ENCODE assay signal across 1 cellular context in genomic region chr12:112166051-112167015, GRCh38.
TF ChIP-seq lines count a peak whose summit lies in the region.

No MANE protein-coding gene starts in this region.

TF ChIP-seq in GM23338, 12 proteins besides CTCF, POLR2A, EP300 and RAD21 (continued from another document):
- TF ChIP-seq STAT1 (IDR thresholded peaks at IDR 0.05; ENCODE audit: unreplicated experiment) (no peak), EZH2 (IDR thresholded peaks at IDR 0.05; ENCODE audit: low read depth, unreplicated experiment) (no peak), ZNF462 (CRISPR knock-in tag; IDR thresholded peaks at IDR 0.05) (no peak)
- TF ChIP-seq, protein P1, sequence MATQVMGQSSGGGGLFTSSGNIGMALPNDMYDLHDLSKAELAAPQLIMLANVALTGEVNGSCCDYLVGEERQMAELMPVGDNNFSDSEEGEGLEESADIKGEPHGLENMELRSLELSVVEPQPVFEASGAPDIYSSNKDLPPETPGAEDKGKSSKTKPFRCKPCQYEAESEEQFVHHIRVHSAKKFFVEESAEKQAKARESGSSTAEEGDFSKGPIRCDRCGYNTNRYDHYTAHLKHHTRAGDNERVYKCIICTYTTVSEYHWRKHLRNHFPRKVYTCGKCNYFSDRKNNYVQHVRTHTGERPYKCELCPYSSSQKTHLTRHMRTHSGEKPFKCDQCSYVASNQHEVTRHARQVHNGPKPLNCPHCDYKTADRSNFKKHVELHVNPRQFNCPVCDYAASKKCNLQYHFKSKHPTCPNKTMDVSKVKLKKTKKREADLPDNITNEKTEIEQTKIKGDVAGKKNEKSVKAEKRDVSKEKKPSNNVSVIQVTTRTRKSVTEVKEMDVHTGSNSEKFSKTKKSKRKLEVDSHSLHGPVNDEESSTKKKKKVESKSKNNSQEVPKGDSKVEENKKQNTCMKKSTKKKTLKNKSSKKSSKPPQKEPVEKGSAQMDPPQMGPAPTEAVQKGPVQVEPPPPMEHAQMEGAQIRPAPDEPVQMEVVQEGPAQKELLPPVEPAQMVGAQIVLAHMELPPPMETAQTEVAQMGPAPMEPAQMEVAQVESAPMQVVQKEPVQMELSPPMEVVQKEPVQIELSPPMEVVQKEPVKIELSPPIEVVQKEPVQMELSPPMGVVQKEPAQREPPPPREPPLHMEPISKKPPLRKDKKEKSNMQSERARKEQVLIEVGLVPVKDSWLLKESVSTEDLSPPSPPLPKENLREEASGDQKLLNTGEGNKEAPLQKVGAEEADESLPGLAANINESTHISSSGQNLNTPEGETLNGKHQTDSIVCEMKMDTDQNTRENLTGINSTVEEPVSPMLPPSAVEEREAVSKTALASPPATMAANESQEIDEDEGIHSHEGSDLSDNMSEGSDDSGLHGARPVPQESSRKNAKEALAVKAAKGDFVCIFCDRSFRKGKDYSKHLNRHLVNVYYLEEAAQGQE (IDR thresholded peaks at IDR 0.05; ENCODE audit: unreplicated experiment), result no peak
